Comparison of ENCODE assay signal across 17 cellular contexts in the genomic region with DNA sequence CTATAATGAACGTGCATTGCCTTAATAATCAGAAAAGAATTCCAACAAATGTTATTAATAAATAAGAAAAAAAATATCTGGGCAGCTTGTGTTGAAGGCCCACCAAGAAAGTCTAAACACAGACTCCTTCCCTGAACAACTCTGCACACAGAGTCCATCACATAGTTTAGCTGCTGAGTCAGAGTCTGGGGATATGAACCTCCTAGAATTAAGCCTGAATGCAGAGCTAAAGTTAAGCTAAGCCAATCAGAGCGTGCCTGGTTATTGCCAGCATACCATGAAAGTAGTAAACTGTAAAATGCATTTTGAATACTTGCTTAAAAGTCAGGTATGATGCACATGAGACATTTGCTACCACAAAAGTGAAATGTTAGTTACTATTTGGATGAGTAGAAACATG. TPM values are rescaled to one million over a fixed set of nuclear protein-coding genes. Genes with fewer than 3 reads are reported as not detected.
DNase-seq lines count a peak whose midpoint lies in the region; ATAC-seq, FAIRE-seq and TF ChIP-seq lines count a peak whose summit lies in the region.
"Had no signal": no experiment of that assay in that cellular context is flagged by ENCODE, and none has a peak within 500 bp of the region (broad histone marks: within the 10 kb centered on the region; RNA-seq: fewer than 3 reads in every experiment).

No MANE protein-coding gene starts in this region.

- H3K4me3 Mint-ChIP-seq in activated T-helper 17 cell treated with anti-CD3 and anti-CD28 coated beads, Interleukin-2, amount 50 U/mL, for 72 hours: no peak overlapping the region
- no peak overlapping the region for H3K4me3 Mint-ChIP-seq in chondrocyte (ENCODE audit: unreplicated experiment)
- H3K4me3 Mint-ChIP-seq: activated CD4-positive, alpha-beta memory T cell treated with anti-CD3 and anti-CD28 coated beads, Interleukin-2, amount 10 ng/mL, durations not matched to agents 7 days and 5 days; effector memory CD8-positive, alpha-beta T cell; nephron had no signal

- TF ChIP-seq CTCF in chondrocyte (IDR thresholded peaks at IDR 0.05): no peak

- DNase-seq in AG20443 (ENCODE audit: low spot score) (peak; percentile 65), OCI-M1 (lab: John Stamatoyannopoulos, UW) (peak; percentile 46), kidney tubule cell (ENCODE audit: low spot score) (peak; percentile 86), erythroblast (lab: John Stamatoyannopoulos, UW) (no peak), chondrocyte (ENCODE audit: low spot score) (no peak)
- DNase-seq in effector CD8-positive, alpha-beta T cell (lab: John Stamatoyannopoulos, UW): no peak
- DNase-seq: activated CD4-positive, alpha-beta memory T cell treated with anti-CD3 and anti-CD28 coated beads, Interleukin-2, amount 10 ng/mL, durations not matched to agents 7 days and 5 days; C1 segment of cervical spinal cord; effector memory CD8-positive, alpha-beta T cell; NCI-H187 treated with DMSO at 0.1 percent for 48 hours; stimulated activated CD4-positive, alpha-beta T cell treated with anti-CD3 and anti-CD28 coated beads, Interleukin-2, amount 100 ng/mL, for 48 hours; transverse colon had no signal

- H3K27ac Mint-ChIP-seq in activated T-helper 17 cell treated with anti-CD3 and anti-CD28 coated beads, Interleukin-2, amount 50 U/mL, for 72 hours: no peak overlapping the region
- no peak overlapping the region for H3K27ac Mint-ChIP-seq in chondrocyte (ENCODE audit: unreplicated experiment)
- H3K27ac Mint-ChIP-seq: activated CD4-positive, alpha-beta memory T cell treated with anti-CD3 and anti-CD28 coated beads, Interleukin-2, amount 10 ng/mL, durations not matched to agents 7 days and 5 days; activated T-helper 2 cell treated with anti-CD3 and anti-CD28 coated beads, Interferon-gamma antibody, Interleukin-2, Interleukin-4, amounts not matched to agents 10 μg/mL and 5 μg/mL and 100 μg/mL, durations not matched to agents 14 hours and 24 hours and 36 hours; effector memory CD8-positive, alpha-beta T cell; nephron had no signal

- H3K27me3 Mint-ChIP-seq in activated T-helper 17 cell treated with anti-CD3 and anti-CD28 coated beads, Interleukin-2, amount 50 U/mL, for 72 hours: peaks cover 9% of the 10 kb centered on the region
- H3K27me3 Mint-ChIP-seq in chondrocyte (ENCODE audit: low read depth): no peaks in the 10 kb centered on the region
- H3K27me3 Mint-ChIP-seq: activated CD4-positive, alpha-beta memory T cell treated with anti-CD3 and anti-CD28 coated beads, Interleukin-2, amount 10 ng/mL, durations not matched to agents 7 days and 5 days had no signal

- no peak for ATAC-seq in activated T-helper 17 cell treated with anti-CD3 and anti-CD28 coated beads, Interleukin-2, amount 50 U/mL, for 72 hours (replicated peaks)
- ATAC-seq: effector memory CD8-positive, alpha-beta T cell had no signal

- H3K9me3 Mint-ChIP-seq in activated T-helper 17 cell treated with anti-CD3 and anti-CD28 coated beads, Interleukin-2, amount 50 U/mL, for 72 hours: no peaks in the 10 kb centered on the region
- no peaks in the 10 kb centered on the region for H3K9me3 Mint-ChIP-seq in chondrocyte (ENCODE audit: low read depth)
- H3K9me3 Mint-ChIP-seq: activated CD4-positive, alpha-beta memory T cell treated with anti-CD3 and anti-CD28 coated beads, Interleukin-2, amount 10 ng/mL, durations not matched to agents 7 days and 5 days; activated T-helper 2 cell treated with anti-CD3 and anti-CD28 coated beads, Interferon-gamma antibody, Interleukin-2, Interleukin-4, amounts not matched to agents 10 μg/mL and 5 μg/mL and 100 μg/mL, durations not matched to agents 14 hours and 24 hours and 36 hours; nephron had no signal

- no peaks in the 10 kb centered on the region for H3K36me3 Mint-ChIP-seq in activated T-helper 17 cell treated with anti-CD3 and anti-CD28 coated beads, Interleukin-2, amount 50 U/mL, for 72 hours (ENCODE audit: low read depth)
- H3K36me3 Mint-ChIP-seq in chondrocyte (ENCODE audit: low read depth): no peaks in the 10 kb centered on the region

- peak; percentile 39 for FAIRE-seq in endometrium (lab: Jason Lieb, UNC)

- no peaks in the 10 kb centered on the region for H3K4me1 Mint-ChIP-seq in activated T-helper 17 cell treated with anti-CD3 and anti-CD28 coated beads, Interleukin-2, amount 50 U/mL, for 72 hours
- H3K4me1 Mint-ChIP-seq in chondrocyte (ENCODE audit: low read depth): peaks cover 11% of the 10 kb centered on the region
- H3K4me1 Mint-ChIP-seq: activated CD4-positive, alpha-beta memory T cell treated with anti-CD3 and anti-CD28 coated beads, Interleukin-2, amount 10 ng/mL, durations not matched to agents 7 days and 5 days had no signal

- TF ChIP-seq POLR2A in erythroblast (IDR thresholded peaks at IDR 0.05; ENCODE audit: low read length): no peak

RNA-seq across cellular contexts. Expression of a gene that starts 25.6 kb away (rescaled TPM):
- total RNA-seq in activated T-helper 17 cell treated with anti-CD3 and anti-CD28 coated beads, Interleukin-2, amount 50 U/mL, for 72 hours: under 1 TPM in 1 of 2 donors, not detected in 1; 0.15 TPM
- total RNA-seq in chondrocyte: 2.8 to 34.3 TPM (median 3.8 TPM) in 3 replicates
- total RNA-seq: activated CD4-positive, alpha-beta memory T cell treated with anti-CD3 and anti-CD28 coated beads, Interleukin-2, amount 10 ng/mL, durations not matched to agents 7 days and 5 days; activated T-helper 2 cell treated with anti-CD3 and anti-CD28 coated beads, Interferon-gamma antibody, Interleukin-2, Interleukin-4, amounts not matched to agents 10 μg/mL and 5 μg/mL and 100 μg/mL, durations not matched to agents 14 hours and 24 hours and 36 hours; SJSA1 had no signal

Comparison
In these comparisons a context has a peak if more than half of its experiments do, and no peak if none do; other contexts are left out.
1. DNase-seq: peak in AG20443 (single experiment), OCI-M1 (single experiment) and kidney tubule cell (single experiment); none in effector CD8-positive, alpha-beta T cell (single experiment), erythroblast (0 of 2) and chondrocyte (single experiment).